In genomic region chr21:35024475-35024874, GRCh38 we compare ENCODE assay signal across 17 cellular contexts. TPM values are rescaled to one million over a fixed set of nuclear protein-coding genes. Genes with fewer than 3 reads are reported as not detected.
DNase-seq lines count a peak whose midpoint lies in the region; ATAC-seq and TF ChIP-seq lines count a peak whose summit lies in the region.
"Had no signal": no experiment of that assay in that cellular context is flagged by ENCODE, and none has a peak within 500 bp of the region (broad histone marks: within the 10 kb centered on the region; RNA-seq: fewer than 3 reads in every experiment).

No MANE protein-coding gene starts in this region.

- peaks cover 87% of the 10 kb centered on the region for H3K79me2 ChIP-seq in Loucy (ENCODE audit: insufficient read depth, low read length)

- CTCF ChIA-PET in activated naive CD4-positive, alpha-beta T cell treated with anti-CD3 and anti-CD28 coated beads, Interleukin-2, amount 10 ng/mL, durations not matched to agents 7 days and 5 days (lab: Charles Lee): interaction anchor here (1.0 to 2.6 kb wide), 3 partner anchors 23 to 149 kb away, joined by 3 to 8 read pairs (median 3); no protein-coding TSS in a partner anchor

- H3K27me3 ChIP-seq in Loucy (ENCODE audit: insufficient read depth, low read length, poor library complexity, severe bottlenecking): no peaks in the 10 kb centered on the region
- H3K27me3 ChIP-seq in H7 (ENCODE audit: control insufficient read depth, insufficient read depth, low read length): no peaks in the 10 kb centered on the region
- H3K27me3 ChIP-seq: tibial artery had no signal

- H3K27ac Mint-ChIP-seq in activated naive CD4-positive, alpha-beta T cell treated with anti-CD3 and anti-CD28 coated beads, Interleukin-2, amount 10 ng/mL, durations not matched to agents 7 days and 5 days: peak overlapping the region; percentile 60
- H3K27ac Mint-ChIP-seq in central memory CD8-positive, alpha-beta T cell (ENCODE audit: low read depth): peak overlapping the region; percentile 98
- H3K27ac Mint-ChIP-seq in stimulated activated naive CD8-positive, alpha-beta T cell treated with anti-CD3 and anti-CD28 coated beads, Interleukin-15, Interleukin-2, amounts not matched to agents 100 ng/mL and 50 ng/mL, for 24 hours: peak overlapping the region; percentile 72

- H3K4me3 ChIP-seq in Loucy (ENCODE audit: low read length, poor library complexity, severe bottlenecking) (peak overlapping the region; percentile 72), H7 (ENCODE audit: insufficient read depth, low read depth, low read length) (no peak overlapping the region)
- H3K4me3 ChIP-seq: left ventricle myocardium inferior, mucosa of descending colon, tibial artery had no signal

- no peaks in the 10 kb centered on the region for H3K9me3 ChIP-seq in Loucy (ENCODE audit: insufficient read depth, low read depth, low read length)
- H3K9me3 ChIP-seq: left ventricle myocardium inferior, mucosa of descending colon, tibial artery had no signal

- peaks cover 17% of the 10 kb centered on the region for H4K20me1 ChIP-seq in Loucy (ENCODE audit: insufficient read depth, low read length, poor library complexity, severe bottlenecking)

- H3K9ac ChIP-seq in Loucy (ENCODE audit: low read depth, low read length, poor library complexity, severe bottlenecking): peak overlapping the region; percentile 96

- no peak overlapping the region for H3K4me3 Mint-ChIP-seq in activated naive CD4-positive, alpha-beta T cell treated with anti-CD3 and anti-CD28 coated beads, Interleukin-2, amount 10 ng/mL, durations not matched to agents 7 days and 5 days
- H3K4me3 Mint-ChIP-seq in central memory CD8-positive, alpha-beta T cell: peak overlapping the region; percentile 71
- peak overlapping the region; percentile 33 for H3K4me3 Mint-ChIP-seq in stimulated activated naive CD8-positive, alpha-beta T cell treated with anti-CD3 and anti-CD28 coated beads, Interleukin-15, Interleukin-2, amounts not matched to agents 100 ng/mL and 50 ng/mL, for 24 hours

- peak overlapping the region; percentile 95 for H3K4me2 ChIP-seq in Loucy (ENCODE audit: low read depth, low read length, poor library complexity, severe bottlenecking)

- H2AFZ ChIP-seq in Loucy (ENCODE audit: low read length): no peak overlapping the region

- H3K9me3 Mint-ChIP-seq in activated naive CD4-positive, alpha-beta T cell treated with anti-CD3 and anti-CD28 coated beads, Interleukin-2, amount 10 ng/mL, durations not matched to agents 7 days and 5 days: no peaks in the 10 kb centered on the region
- H3K9me3 Mint-ChIP-seq in central memory CD8-positive, alpha-beta T cell: no peaks in the 10 kb centered on the region
- no peaks in the 10 kb centered on the region for H3K9me3 Mint-ChIP-seq in stimulated activated naive CD8-positive, alpha-beta T cell treated with anti-CD3 and anti-CD28 coated beads, Interleukin-15, Interleukin-2, amounts not matched to agents 100 ng/mL and 50 ng/mL, for 24 hours

- H3K27me3 Mint-ChIP-seq in activated naive CD4-positive, alpha-beta T cell treated with anti-CD3 and anti-CD28 coated beads, Interleukin-2, amount 10 ng/mL, durations not matched to agents 7 days and 5 days: no peaks in the 10 kb centered on the region
- H3K27me3 Mint-ChIP-seq in central memory CD8-positive, alpha-beta T cell: no peaks in the 10 kb centered on the region
- no peaks in the 10 kb centered on the region for H3K27me3 Mint-ChIP-seq in stimulated activated naive CD8-positive, alpha-beta T cell treated with anti-CD3 and anti-CD28 coated beads, Interleukin-15, Interleukin-2, amounts not matched to agents 100 ng/mL and 50 ng/mL, for 24 hours

- H3K9me2 ChIP-seq in Loucy (replicated peaks; ENCODE audit: low read depth, low read length): no peaks in the 10 kb centered on the region

- DNase-seq in activated naive CD4-positive, alpha-beta T cell treated with anti-CD3 and anti-CD28 coated beads, Interleukin-2, amount 10 ng/mL, durations not matched to agents 7 days and 5 days: no peak
- no peak for DNase-seq in activated naive CD4-positive, alpha-beta T cell treated with Interleukin-2 at 50 U/mL for 16 hours
- no peak for DNase-seq in central memory CD8-positive, alpha-beta T cell (ENCODE audit: low spot score in 2 of 2)
- no peak for DNase-seq in SKM-1 (lab: John Stamatoyannopoulos, UW; ENCODE audit: unreplicated experiment)
- no peak for DNase-seq in NCI-H1105 (lab: John Stamatoyannopoulos, UW)
- no peak for DNase-seq in H7
- DNase-seq: activated gamma-delta T cell, COR-L47, EL, left ventricle myocardium inferior, NCI-H1417 treated with DMSO at 0.1 percent for 48 hours, NCI-H526, occipital lobe, tibial artery had no signal

- no peak for TF ChIP-seq CTCF in Loucy (conservative IDR thresholded peaks at IDR 0.05; ENCODE audit: low read length)

- H3K36me3 Mint-ChIP-seq in activated naive CD4-positive, alpha-beta T cell treated with anti-CD3 and anti-CD28 coated beads, Interleukin-2, amount 10 ng/mL, durations not matched to agents 7 days and 5 days: peaks cover 52% of the 10 kb centered on the region
- H3K36me3 Mint-ChIP-seq in central memory CD8-positive, alpha-beta T cell (ENCODE audit: insufficient read depth): peaks cover 14% of the 10 kb centered on the region
- no peaks in the 10 kb centered on the region for H3K36me3 Mint-ChIP-seq in stimulated activated naive CD8-positive, alpha-beta T cell treated with anti-CD3 and anti-CD28 coated beads, Interleukin-15, Interleukin-2, amounts not matched to agents 100 ng/mL and 50 ng/mL, for 24 hours (ENCODE audit: low read depth)

- H3K4me1 ChIP-seq in Loucy (ENCODE audit: insufficient read depth, low read length, poor library complexity, severe bottlenecking): peaks cover 87% of the 10 kb centered on the region

- no peak for ATAC-seq in central memory CD8-positive, alpha-beta T cell (replicated peaks; ENCODE audit: extremely low read depth, poor library complexity, severe bottlenecking)
- ATAC-seq: mucosa of descending colon had no signal

- peaks cover 93% of the 10 kb centered on the region for H3K4me1 Mint-ChIP-seq in activated naive CD4-positive, alpha-beta T cell treated with anti-CD3 and anti-CD28 coated beads, Interleukin-2, amount 10 ng/mL, durations not matched to agents 7 days and 5 days
- peaks cover 88% of the 10 kb centered on the region for H3K4me1 Mint-ChIP-seq in central memory CD8-positive, alpha-beta T cell
- H3K4me1 Mint-ChIP-seq in stimulated activated naive CD8-positive, alpha-beta T cell treated with anti-CD3 and anti-CD28 coated beads, Interleukin-15, Interleukin-2, amounts not matched to agents 100 ng/mL and 50 ng/mL, for 24 hours (ENCODE audit: low read depth): peaks cover 95% of the 10 kb centered on the region

- peaks cover 30% of the 10 kb centered on the region for H3F3A ChIP-seq in Loucy (ENCODE audit: low read depth)

- peaks cover 49% of the 10 kb centered on the region; the same call in 1 of the 2 replicates for H3K36me3 ChIP-seq in Loucy (ENCODE audit: insufficient read depth, low read length)
- no peaks in the 10 kb centered on the region for H3K36me3 ChIP-seq in H7 (replicated peaks; ENCODE audit: control insufficient read depth, insufficient read depth, low read length)
- H3K36me3 ChIP-seq: left ventricle myocardium inferior, tibial artery had no signal

RNA-seq across cellular contexts. Expression of gene RUNX1, which starts 24.6 kb away (rescaled TPM):
- total RNA-seq in H7 (2014; rRNA removed; shearing (Covaris generic)): 0.48 and 0.55 TPM in 2 replicates
